8 cellular contexts compared by ENCODE assay signal in the genomic region with DNA sequence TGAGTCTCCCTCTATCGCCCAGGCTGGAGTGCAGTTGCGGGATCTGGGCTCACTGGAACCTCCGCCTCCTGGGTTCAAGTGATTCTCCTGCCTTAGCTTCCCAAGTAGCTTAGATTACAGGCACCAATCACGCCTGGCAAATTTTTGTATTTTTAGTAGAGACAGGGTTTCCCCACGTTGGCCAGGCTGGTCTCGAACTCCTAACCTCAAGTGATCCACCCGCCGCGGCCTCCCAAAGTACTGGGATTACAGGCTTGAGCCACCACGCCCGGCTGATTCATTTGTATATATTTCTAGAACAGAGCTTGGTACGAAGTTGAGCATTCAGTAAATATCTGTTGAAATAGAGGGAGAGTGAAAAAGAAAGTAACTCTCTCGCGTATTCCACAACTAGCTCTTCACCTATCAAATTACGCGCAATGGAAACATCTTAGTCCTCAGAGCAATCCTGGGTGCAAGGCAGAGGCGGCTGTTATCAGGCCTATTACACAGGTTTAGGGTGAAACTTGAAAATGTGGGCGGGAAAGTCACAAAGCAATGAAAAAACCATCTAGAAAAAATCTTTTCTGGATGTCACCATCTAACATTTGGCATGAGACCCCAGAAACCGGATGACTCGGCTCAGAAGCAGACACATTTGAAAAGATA. TPM values are rescaled to one million over a fixed set of nuclear protein-coding genes. Genes with fewer than 3 reads are reported as not detected.
A peak's percentile ranks its signal among the peaks of the same experiment; 100 is the strongest.
DNase-seq lines count a peak whose midpoint lies in the region; ATAC-seq and TF ChIP-seq lines count a peak whose summit lies in the region.

No MANE protein-coding gene starts in this region.

- H3K27ac ChIP-seq in heart right ventricle (peak overlapping the region in 9 of 10 donors; percentile 51 to 100 (median 97)), smooth muscle cell (ENCODE audit: low read depth) (peak overlapping the region; percentile 97)

- H3K4me1 ChIP-seq in heart right ventricle (peaks cover 0 to 31% (median 21%) of the 10 kb centered on the region in 9 donors), smooth muscle cell (ENCODE audit: low read depth) (peaks cover 12% of the 10 kb centered on the region)

- H3K4me3 ChIP-seq in heart right ventricle (peak overlapping the region in 9 of 10 donors; percentile 76 to 100 (median 93)), smooth muscle cell (peak overlapping the region; percentile 84)

- H3F3A ChIP-seq in smooth muscle cell (ENCODE audit: low read depth) = no peaks in the 10 kb centered on the region

- intact Hi-C loops in heart right ventricle (cut with DNase I) = loop anchor here in 1 of 10 donors (10.0 kb wide), 1 partner anchor 196 kb away; no protein-coding TSS in a partner anchor

- H4K20me1 ChIP-seq in smooth muscle cell (ENCODE audit: low read depth) = no peaks in the 10 kb centered on the region

- ATAC-seq in GM19324 (IDR thresholded peaks at IDR 0.05; ENCODE audit: low FRiP score, unreplicated experiment) (peak; percentile 0), heart right ventricle (no peak), GM21447 (IDR thresholded peaks at IDR 0.05; ENCODE audit: unreplicated experiment) (no peak)

- 77 to 83% methylated on average over 20 of the region's 20 CpGs for WGBS in heart right ventricle, 2 donors
- 79% methylated on average over 20 of the region's 20 CpGs for WGBS in smooth muscle cell (ENCODE audit: low lambda C conversion rate)

- H3K27me3 ChIP-seq in heart right ventricle (no peaks in the 10 kb centered on the region), smooth muscle cell (ENCODE audit: low read depth) (no peaks in the 10 kb centered on the region)

- peak; percentile 27 for DNase-seq in NCI-H69 (lab: John Stamatoyannopoulos, UW)
- peak; percentile 31 for DNase-seq in activated effector memory CD4-positive, alpha-beta T cell treated with Interleukin-2 at 50 U/mL for 16 hours
- peak in 1 of 2 donors; percentile 12 for DNase-seq in heart right ventricle
- no peak for DNase-seq in smooth muscle cell (lab: John Stamatoyannopoulos, UW; ENCODE audit: unreplicated experiment)
- DNase-seq in NCI-H446 treated with DMSO at 0.1 percent for 48 hours (lab: John Stamatoyannopoulos, UW) = no peak
- no peak for DNase-seq in effector CD8-positive, alpha-beta T cell (lab: John Stamatoyannopoulos, UW)

- H3K79me2 ChIP-seq in smooth muscle cell (ENCODE audit: low read depth) = peaks cover 30% of the 10 kb centered on the region

- peak overlapping the region; percentile 80 for H3K4me2 ChIP-seq in smooth muscle cell

- no peak for TF ChIP-seq CTCF in heart right ventricle (IDR thresholded peaks at IDR 0.05)
- TF ChIP-seq CTCF in smooth muscle cell (IDR thresholded peaks at IDR 0.05; ENCODE audit: borderline replicate concordance, insufficient read depth, poor library complexity, severe bottlenecking) = no peak

- H3K9me3 ChIP-seq in heart right ventricle (no peaks in the 10 kb centered on the region), smooth muscle cell (replicated peaks; ENCODE audit: low read depth) (no peaks in the 10 kb centered on the region)

- peaks cover 0 to 25% (median 14%) of the 10 kb centered on the region in 9 donors for H3K36me3 ChIP-seq in heart right ventricle
- H3K36me3 ChIP-seq in smooth muscle cell (ENCODE audit: low read depth) = peaks cover 13% of the 10 kb centered on the region

- H2AFZ ChIP-seq in smooth muscle cell (ENCODE audit: low read depth) = peak overlapping the region; percentile 100

- peak overlapping the region; percentile 84 for H3K9ac ChIP-seq in smooth muscle cell (ENCODE audit: low read depth)

RNA-seq across cellular contexts. Expression of a gene that starts 0.7 kb away (rescaled TPM):
- 100 to 1,000 TPM; 316 to 552 (median 463) TPM for total RNA-seq in heart right ventricle
- polyA plus RNA-seq in heart right ventricle = 100 to 1,000 TPM; 123 to 342 TPM
- total RNA-seq in smooth muscle cell = 160 and 171 TPM in 2 replicates
- 147 and 160 TPM in 2 replicates for polyA plus RNA-seq in smooth muscle cell

RNA-seq across cellular contexts. Expression of a gene that starts 35.0 kb away (rescaled TPM):
- total RNA-seq in heart right ventricle (not detected), smooth muscle cell (0.45 and 1.6 TPM in 2 replicates)
- polyA plus RNA-seq in heart right ventricle (not detected), smooth muscle cell (0.49 TPM in 1 of 2 replicates, not detected in the other)

RNA-seq across cellular contexts. Expression of a gene that starts 55.7 kb away (rescaled TPM):
- total RNA-seq in heart right ventricle = 1 to 10 TPM in 3 of 10 donors, under 1 TPM in 7; 0.12 to 1.3 (median 0.49) TPM
- polyA plus RNA-seq in heart right ventricle = under 1 TPM; 0.12 to 0.29 TPM
- total RNA-seq in smooth muscle cell = 0.67 and 4.3 TPM in 2 replicates
- 1.2 and 1.9 TPM in 2 replicates for polyA plus RNA-seq in smooth muscle cell

Comparison
In these comparisons a context has a peak if more than half of its experiments do, and no peak if none do; other contexts are left out.
1. DNase-seq: peak in NCI-H69 (single experiment) and activated effector memory CD4-positive, alpha-beta T cell treated with Interleukin-2 at 50 U/mL for 16 hours (single experiment); none in smooth muscle cell (single experiment), NCI-H446 treated with DMSO at 0.1 percent for 48 hours (single experiment) and effector CD8-positive, alpha-beta T cell (single experiment).